9 cellular contexts compared by ENCODE assay signal in genomic region chr14:28773917-28774691, GRCh38. TPM values are rescaled to one million over a fixed set of nuclear protein-coding genes. Genes with fewer than 3 reads are reported as not detected.
DNase-seq lines count a peak whose midpoint lies in the region; ATAC-seq and TF ChIP-seq lines count a peak whose summit lies in the region.
"Had no signal": no experiment of that assay in that cellular context is flagged by ENCODE, and none has a peak within 500 bp of the region (broad histone marks: within the 10 kb centered on the region; RNA-seq: fewer than 3 reads in every experiment).

No MANE protein-coding gene starts in this region.

- peaks cover 0 to 81% of the 10 kb centered on the region in 2 donors for H3K27me3 ChIP-seq in tibial artery

- H3K27me3 Mint-ChIP-seq in progenitor cell of endocrine pancreas: peaks cover 95% of the 10 kb centered on the region
- peaks cover 89% of the 10 kb centered on the region for H3K27me3 Mint-ChIP-seq in activated naive CD8-positive, alpha-beta T cell treated with anti-CD3 and anti-CD28 coated beads for 36 hours
- peaks cover 12 to 18% of the 10 kb centered on the region in 2 donors for H3K27me3 Mint-ChIP-seq in effector memory CD8-positive, alpha-beta T cell
- peaks cover 48% of the 10 kb centered on the region for H3K27me3 Mint-ChIP-seq in activated CD8-positive, alpha-beta memory T cell treated with anti-CD3 and anti-CD28 coated beads, Interleukin-2, amount 10 ng/mL, durations not matched to agents 7 days and 5 days

- H3K9me3 Mint-ChIP-seq in progenitor cell of endocrine pancreas (ENCODE audit: low read depth): no peaks in the 10 kb centered on the region
- peaks cover 16% of the 10 kb centered on the region for H3K9me3 Mint-ChIP-seq in activated naive CD8-positive, alpha-beta T cell treated with anti-CD3 and anti-CD28 coated beads for 36 hours
- H3K9me3 Mint-ChIP-seq in effector memory CD8-positive, alpha-beta T cell: peaks cover 0 to 5% of the 10 kb centered on the region in 2 donors
- no peaks in the 10 kb centered on the region for H3K9me3 Mint-ChIP-seq in activated CD8-positive, alpha-beta memory T cell treated with anti-CD3 and anti-CD28 coated beads, Interleukin-2, amount 10 ng/mL, durations not matched to agents 7 days and 5 days (ENCODE audit: low read depth)

- H3K36me3 ChIP-seq in tibial artery: no peaks in the 10 kb centered on the region
- H3K36me3 ChIP-seq: spleen had no signal

- TF ChIP-seq CTCF in epithelial cell of proximal tubule (conservative IDR thresholded peaks at IDR 0.05; ENCODE audit: low read depth, low read length) (peak; percentile 43), progenitor cell of endocrine pancreas (IDR thresholded peaks at IDR 0.05; ENCODE audit: unreplicated experiment) (peak; percentile 75), tibial artery (IDR thresholded peaks at IDR 0.05) (no peak)

- no peaks in the 10 kb centered on the region for H3K9me3 ChIP-seq in tibial artery

- peak overlapping the region; percentile 40 for H3K4me3 Mint-ChIP-seq in progenitor cell of endocrine pancreas (ENCODE audit: low read depth)
- H3K4me3 Mint-ChIP-seq in activated naive CD8-positive, alpha-beta T cell treated with anti-CD3 and anti-CD28 coated beads for 36 hours: no peak overlapping the region
- no peak overlapping the region for H3K4me3 Mint-ChIP-seq in effector memory CD8-positive, alpha-beta T cell
- no peak overlapping the region for H3K4me3 Mint-ChIP-seq in activated CD8-positive, alpha-beta memory T cell treated with anti-CD3 and anti-CD28 coated beads, Interleukin-2, amount 10 ng/mL, durations not matched to agents 7 days and 5 days

- H3K4me1 Mint-ChIP-seq in progenitor cell of endocrine pancreas (ENCODE audit: low read depth): peaks cover 2% of the 10 kb centered on the region
- H3K4me1 Mint-ChIP-seq in activated naive CD8-positive, alpha-beta T cell treated with anti-CD3 and anti-CD28 coated beads for 36 hours: no peaks in the 10 kb centered on the region
- H3K4me1 Mint-ChIP-seq in effector memory CD8-positive, alpha-beta T cell (ENCODE audit: low read depth in 2 of 2): no peaks in the 10 kb centered on the region
- no peaks in the 10 kb centered on the region for H3K4me1 Mint-ChIP-seq in activated CD8-positive, alpha-beta memory T cell treated with anti-CD3 and anti-CD28 coated beads, Interleukin-2, amount 10 ng/mL, durations not matched to agents 7 days and 5 days

- H3K4me1 ChIP-seq in tibial artery: peaks cover 0 to 13% (median 6%) of the 10 kb centered on the region in 4 donors

- CTCF ChIA-PET in activated CD8-positive, alpha-beta memory T cell treated with anti-CD3 and anti-CD28 coated beads, Interleukin-2, amount 10 ng/mL, durations not matched to agents 7 days and 5 days (lab: Charles Lee): no interaction called here

- H3K4me3 ChIP-seq in epithelial cell of proximal tubule (ENCODE audit: low read depth, low read length): no peak overlapping the region
- H3K4me3 ChIP-seq in tibial artery: no peak overlapping the region
- H3K4me3 ChIP-seq: spleen had no signal

- H3K36me3 Mint-ChIP-seq in progenitor cell of endocrine pancreas (ENCODE audit: insufficient read depth): no peaks in the 10 kb centered on the region
- H3K36me3 Mint-ChIP-seq in activated naive CD8-positive, alpha-beta T cell treated with anti-CD3 and anti-CD28 coated beads for 36 hours: peaks cover 2% of the 10 kb centered on the region
- H3K36me3 Mint-ChIP-seq in effector memory CD8-positive, alpha-beta T cell (ENCODE audit: insufficient read depth): no peaks in the 10 kb centered on the region
- H3K36me3 Mint-ChIP-seq in activated CD8-positive, alpha-beta memory T cell treated with anti-CD3 and anti-CD28 coated beads, Interleukin-2, amount 10 ng/mL, durations not matched to agents 7 days and 5 days: peaks cover 1% of the 10 kb centered on the region

- no peak overlapping the region for H3K27ac ChIP-seq in tibial artery
- H3K27ac ChIP-seq: spleen had no signal

- ATAC-seq in GM19463 (IDR thresholded peaks at IDR 0.05; ENCODE audit: unreplicated experiment): peak; percentile 97
- no peak for ATAC-seq in effector memory CD8-positive, alpha-beta T cell (replicated peaks)
- ATAC-seq in activated CD8-positive, alpha-beta memory T cell treated with anti-CD3 and anti-CD28 coated beads, Interleukin-2, amount 10 ng/mL, durations not matched to agents 7 days and 5 days: no peak

- intact Hi-C loops in tibial artery (cut with DNase I; ENCODE audit: low total_unique reads): no loop called here

- DNase-seq in NCI-H2171 treated with DMSO at 0.1 percent for 48 hours (lab: John Stamatoyannopoulos, UW) (peak; percentile 78), epithelial cell of proximal tubule (ENCODE audit: low read depth) (no peak), progenitor cell of endocrine pancreas (ENCODE audit: low spot score, unreplicated experiment) (peak; percentile 62), tibial artery (no peak)
- no peak for DNase-seq in activated naive CD8-positive, alpha-beta T cell treated with anti-CD3 and anti-CD28 coated beads for 36 hours
- no peak for DNase-seq in effector memory CD8-positive, alpha-beta T cell
- DNase-seq in activated CD8-positive, alpha-beta memory T cell treated with anti-CD3 and anti-CD28 coated beads, Interleukin-2, amount 10 ng/mL, durations not matched to agents 7 days and 5 days: no peak
- DNase-seq: spleen had no signal

- H3K27ac Mint-ChIP-seq in progenitor cell of endocrine pancreas: no peak overlapping the region
- H3K27ac Mint-ChIP-seq in activated naive CD8-positive, alpha-beta T cell treated with anti-CD3 and anti-CD28 coated beads for 36 hours: no peak overlapping the region
- H3K27ac Mint-ChIP-seq in effector memory CD8-positive, alpha-beta T cell: no peak overlapping the region
- H3K27ac Mint-ChIP-seq in activated CD8-positive, alpha-beta memory T cell treated with anti-CD3 and anti-CD28 coated beads, Interleukin-2, amount 10 ng/mL, durations not matched to agents 7 days and 5 days: no peak overlapping the region

RNA-seq across cellular contexts. Expression of gene FOXG1, which starts 7.5 kb away (rescaled TPM):
- total RNA-seq in epithelial cell of proximal tubule (0.06 and 0.14 TPM in 2 replicates), progenitor cell of endocrine pancreas (1.2 and 1.4 TPM in 2 replicates)
- not detected for total RNA-seq in activated naive CD8-positive, alpha-beta T cell treated with anti-CD3 and anti-CD28 coated beads for 36 hours
- total RNA-seq in activated CD8-positive, alpha-beta memory T cell treated with anti-CD3 and anti-CD28 coated beads, Interleukin-2, amount 10 ng/mL, durations not matched to agents 7 days and 5 days: not detected

Comparison
In these comparisons a context has a peak if more than half of its experiments do, and no peak if none do; other contexts are left out.
1. DNase-seq: peak in NCI-H2171 treated with DMSO at 0.1 percent for 48 hours (single experiment) and progenitor cell of endocrine pancreas (single experiment); none in epithelial cell of proximal tubule (single experiment), activated naive CD8-positive, alpha-beta T cell treated with anti-CD3 and anti-CD28 coated beads for 36 hours (single experiment), tibial artery (0 of 2), effector memory CD8-positive, alpha-beta T cell (0 of 3) and activated CD8-positive, alpha-beta memory T cell treated with anti-CD3 and anti-CD28 coated beads, Interleukin-2, amount 10 ng/mL, durations not matched to agents 7 days and 5 days (single experiment).
2. CTCF ChIP-seq: peak in epithelial cell of proximal tubule (single experiment) and progenitor cell of endocrine pancreas (single experiment); none in tibial artery (0 of 2).